Comparison of ENCODE assay signal across 14 cellular contexts in the genomic region with DNA sequence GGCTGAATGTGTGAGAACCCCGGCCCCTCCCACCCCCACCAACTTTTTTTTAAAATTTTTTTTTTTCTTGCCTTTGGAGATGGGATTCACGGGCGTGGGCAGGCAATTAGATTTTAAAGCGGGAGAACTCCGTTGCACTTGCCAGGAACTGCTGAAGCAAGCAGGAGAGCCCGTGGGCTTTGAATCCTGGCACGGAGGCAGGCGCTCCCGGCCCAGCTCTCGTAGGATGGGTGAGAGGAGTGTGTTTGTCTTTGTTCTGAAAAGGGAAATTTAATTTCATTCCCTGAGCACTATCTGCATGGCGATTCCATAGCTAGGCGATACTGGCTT. TPM values are rescaled to one million over a fixed set of nuclear protein-coding genes. Genes with fewer than 3 reads are reported as not detected.
A peak's percentile ranks its signal among the peaks of the same experiment; 100 is the strongest.
DNase-seq lines count a peak whose midpoint lies in the region; ATAC-seq, FAIRE-seq and TF ChIP-seq lines count a peak whose summit lies in the region.
"Had no signal": no experiment of that assay in that cellular context is flagged by ENCODE, and none has a peak within 500 bp of the region (broad histone marks: within the 10 kb centered on the region; RNA-seq: fewer than 3 reads in every experiment).

No MANE protein-coding gene starts in this region.

- no peak overlapping the region for H4K5ac ChIP-seq in H9 (ENCODE audit: insufficient read length, low read depth, low read length)

- H3K79me2 ChIP-seq in H9 (ENCODE audit: insufficient read depth, low read length) (no peaks in the 10 kb centered on the region), K562 (ENCODE audit: control insufficient read depth, insufficient read depth, low read length) (no peaks in the 10 kb centered on the region)

- peaks cover 8% of the 10 kb centered on the region; the same call in 1 of the 2 replicates for H3K4me1 ChIP-seq in H9 (ENCODE audit: insufficient read depth, low read length)
- peaks cover 8 to 17% of the 10 kb centered on the region in 2 experiments; a peak in 4 of 5 replicates for H3K4me1 ChIP-seq in K562 (replicated peaks in 1 of 2; ENCODE audit: control insufficient read depth in 2 of 2, insufficient read depth in 2 of 2, low read length in 2 of 2)
- H3K4me1 ChIP-seq in kidney (ENCODE audit: control insufficient read depth in 1 of 2, insufficient read depth in 1 of 2, low read depth in 1 of 2, low read length in 2 of 2), result peaks cover 18 to 22% of the 10 kb centered on the region in 2 donors
- peaks cover 17% of the 10 kb centered on the region for H3K4me1 ChIP-seq in skeletal muscle satellite cell (ENCODE audit: control insufficient read depth, insufficient read depth, low read length)

- CTCF ChIA-PET in K562 (lab: Yijun Ruan, JAX; ENCODE audit: low intra/inter-chr PET ratio), result no interaction called here

- no peak overlapping the region for H3K18ac ChIP-seq in H9 (ENCODE audit: insufficient read length, low read depth, low read length)

- H2AK5ac ChIP-seq in H9 (ENCODE audit: insufficient read length, low read length), result no peak overlapping the region

- no peak for TF ChIP-seq EP300 in K562 (IDR thresholded peaks at IDR 0.05; ENCODE audit: low read length)

- H3K79me1 ChIP-seq in H9 (ENCODE audit: insufficient read depth, low read depth, low read length, poor library complexity, severe bottlenecking), result no peaks in the 10 kb centered on the region

- H2BK5ac ChIP-seq in H9 (ENCODE audit: insufficient read length, low read length), result peak overlapping the region; percentile 65

- no peak overlapping the region for H3T11ph ChIP-seq in H9 (ENCODE audit: low read length)

- POLR2A ChIA-PET in K562 (lab: Yijun Ruan, JAX), result interaction anchor here (0.6 to 2.0 kb wide), 10 partner anchors 10 to 898 kb away, joined by 3 to 9 read pairs (median 4); no protein-coding TSS in a partner anchor

- no peaks in the 10 kb centered on the region for H3K36me3 ChIP-seq in K562 (ENCODE audit: control insufficient read depth, insufficient read depth, low read length)
- H3K36me3 ChIP-seq in kidney (ENCODE audit: control insufficient read depth in 1 of 2, insufficient read depth in 2 of 2, low read length in 2 of 2), result no peaks in the 10 kb centered on the region
- H3K36me3 ChIP-seq in skeletal muscle satellite cell (ENCODE audit: insufficient read depth, low read length), result no peaks in the 10 kb centered on the region
- no peaks in the 10 kb centered on the region for H3K36me3 ChIP-seq in brain microvascular endothelial cell (replicated peaks)
- H3K36me3 ChIP-seq: spleen had no signal

- peak overlapping the region; percentile 16; the same call in 1 of the 2 replicates for H3K14ac ChIP-seq in H9 (ENCODE audit: insufficient read depth, low read length)

- peaks cover 56 to 57% of the 10 kb centered on the region in 2 experiments for H3K4me1 Mint-ChIP-seq in H9

- H2BK15ac ChIP-seq in H9 (ENCODE audit: low read depth, low read length), result no peak overlapping the region

- no peak overlapping the region for H3K4ac ChIP-seq in H9 (ENCODE audit: low read depth, low read length)

- 0 out of 5 replicates have a peak overlapping the region, but pooled peaks of 1 of the 2 experiments have one; percentile 24 for H3K4me3 Mint-ChIP-seq in H9
- H3K4me3 Mint-ChIP-seq: T-helper 2 cell treated with Interferon-gamma antibody and Interleukin-4, amounts not matched to agents 5 μg/mL and 100 μg/mL, for 36 hours had no signal

- no peak for FAIRE-seq in K562 (lab: Jason Lieb, UNC)
- no peak for FAIRE-seq in kidney (lab: Jason Lieb, UNC)

- H3K27ac ChIP-seq in H9 (ENCODE audit: insufficient read length, low read depth, low read length) (peak overlapping the region; percentile 90), K562 (ENCODE audit: extremely low read depth, low read depth, low read length) (0 out of 3 replicates have a peak overlapping the region, but pooled peaks have one; percentile 15), kidney (ENCODE audit: low read depth in 2 of 2, low read length in 2 of 2) (peak overlapping the region; percentile 63 to 86), brain microvascular endothelial cell (no peak overlapping the region)

- peaks cover 9% of the 10 kb centered on the region for H3K27me3 Mint-ChIP-seq in H9 (ENCODE audit: low read depth)

- H2AFZ ChIP-seq in H9 (ENCODE audit: low read length), result no peak overlapping the region
- H2AFZ ChIP-seq in K562 (ENCODE audit: low read depth, low read length), result peak overlapping the region; percentile 66

- in situ Hi-C loops in K562 (cut with MboI) (no loop called here), brain microvascular endothelial cell (cut with HindIII; ENCODE audit: low pct_ligation_motif_present, low sequenced_read_pairs) (no loop called here)

- WGBS in H9 (ENCODE audit: extremely low coverage, insufficient read length, low lambda C conversion rate), result no CpG with 5 or more reads among the region's 12 CpGs
- WGBS in K562 (ENCODE audit: insufficient coverage, low coverage, missing lambda C conversion rate), result 51% methylated on average over 12 of the region's 12 CpGs

- no peak overlapping the region for H4K91ac ChIP-seq in H9 (ENCODE audit: insufficient read length, low read depth, low read length)

- no peak for TF ChIP-seq RAD21 in K562 (CRISPR knock-in tag; conservative IDR thresholded peaks at IDR 0.05 in 1 of 2, IDR thresholded peaks at IDR 0.05 in 1 of 2)

- H3K9me3 ChIP-seq in H9 (ENCODE audit: control insufficient read depth, low read depth, low read length) (peaks cover 10% of the 10 kb centered on the region), K562 (replicated peaks; ENCODE audit: control insufficient read depth, insufficient read depth, low read depth, low read length) (no peaks in the 10 kb centered on the region; the same call in 1 of the 2 replicates), kidney (ENCODE audit: control insufficient read depth in 1 of 2, low read length in 2 of 2) (no peaks in the 10 kb centered on the region), skeletal muscle satellite cell (replicated peaks; ENCODE audit: low read length) (no peaks in the 10 kb centered on the region)

- H2BK12ac ChIP-seq in H9 (ENCODE audit: insufficient read length, low read depth, low read length), result no peak overlapping the region

- ATAC-seq in K562 (no peak), GM19328 (IDR thresholded peaks at IDR 0.05; ENCODE audit: unreplicated experiment) (no peak), GM19463 (IDR thresholded peaks at IDR 0.05; ENCODE audit: unreplicated experiment) (no peak)

- TF ChIP-seq CTCF in H9 (conservative IDR thresholded peaks at IDR 0.05), result no peak
- TF ChIP-seq CTCF in K562 (IDR thresholded peaks at IDR 0.05 in 2 of 3, conservative IDR thresholded peaks at IDR 0.05 in 1 of 3; ENCODE audit: insufficient read depth in 2 of 3, low read depth in 1 of 3, low read length in 3 of 3), result no peak
- TF ChIP-seq CTCF in kidney (IDR thresholded peaks at IDR 0.05; ENCODE audit: borderline replicate concordance, extremely low read depth, insufficient read depth), result no peak
- TF ChIP-seq CTCF in brain microvascular endothelial cell (IDR thresholded peaks at IDR 0.05; ENCODE audit: low read depth, low read length, missing control alignments), result no peak

- intact Hi-C loops in K562 (cut with micrococcal nuclease) (no loop called here), kidney (cut with DNase I) (no loop called here)

- H2BK120ac ChIP-seq in H9 (ENCODE audit: low read depth, low read length, poor library complexity, severe bottlenecking), result no peak overlapping the region

- no peak for TF ChIP-seq POLR2A in K562 (conservative IDR thresholded peaks at IDR 0.05)

- H3K27ac Mint-ChIP-seq in H9, result peak overlapping the region in 2 of 3 experiments; percentile 35 to 95; a peak in 6 of 7 replicates
- H3K27ac Mint-ChIP-seq: T-helper 2 cell treated with Interferon-gamma antibody and Interleukin-4, amounts not matched to agents 5 μg/mL and 100 μg/mL, for 36 hours had no signal

- peaks cover 37 to 51% (median 47%) of the 10 kb centered on the region in 3 experiments for H3K36me3 Mint-ChIP-seq in H9 (ENCODE audit: insufficient read depth in 1 of 3, low read depth in 3 of 3)

- H3K9ac ChIP-seq in H9 (ENCODE audit: extremely low read depth, insufficient read length, low read length) (no peak overlapping the region), K562 (ENCODE audit: insufficient read depth in 1 of 2, low read depth in 2 of 2, low read length in 2 of 2) (peak overlapping the region in 1 of 2 experiments; percentile 23; a peak in 2 of 4 replicates), kidney (ENCODE audit: low read length in 2 of 2) (peak overlapping the region in 1 of 2 donors; percentile 31), skeletal muscle satellite cell (ENCODE audit: low read depth, low read length) (no peak overlapping the region)

- H3K27me3 ChIP-seq in H9 (ENCODE audit: insufficient read depth, low read length), result no peaks in the 10 kb centered on the region
- H3K27me3 ChIP-seq in K562 (ENCODE audit: control insufficient read depth in 2 of 2, insufficient read depth in 2 of 2, low read length in 2 of 2), result no peaks in the 10 kb centered on the region
- H3K27me3 ChIP-seq in skeletal muscle satellite cell (ENCODE audit: control insufficient read depth, insufficient read depth, low read length), result peaks cover 17% of the 10 kb centered on the region
- H3K27me3 ChIP-seq in brain microvascular endothelial cell (replicated peaks), result no peaks in the 10 kb centered on the region
- H3K27me3 ChIP-seq: spleen had no signal

- H4K20me1 ChIP-seq in H9 (ENCODE audit: control insufficient read depth, insufficient read depth, insufficient read length), result no peaks in the 10 kb centered on the region
- no peaks in the 10 kb centered on the region for H4K20me1 ChIP-seq in K562 (replicated peaks; ENCODE audit: control insufficient read depth, insufficient read depth, low read length)

- H3K4me3 ChIP-seq in K562 (no peak overlapping the region), kidney (ENCODE audit: low read length in 2 of 2) (peak overlapping the region in 1 of 2 donors; percentile 17), skeletal muscle satellite cell (ENCODE audit: low read length) (no peak overlapping the region), brain microvascular endothelial cell (ENCODE audit: low read depth, low read length) (no peak overlapping the region)
- H3K4me3 ChIP-seq: spleen had no signal

- no peak overlapping the region for H3K23ac ChIP-seq in H9 (ENCODE audit: insufficient read length, low read depth, low read length)

- no peaks in the 10 kb centered on the region for H3K9me1 ChIP-seq in K562 (ENCODE audit: control insufficient read depth, insufficient read depth, low read length)

- H3K4me2 ChIP-seq in H9 (ENCODE audit: insufficient read depth, insufficient read length, low read length) (no peak overlapping the region), K562 (ENCODE audit: insufficient read depth, low read length) (peak overlapping the region; percentile 48; the same call in 1 of the 2 replicates), skeletal muscle satellite cell (ENCODE audit: low read length) (peak overlapping the region; percentile 77)

- peaks cover 46 to 52% of the 10 kb centered on the region in 2 experiments for H3K9me3 Mint-ChIP-seq in H9
- H3K9me3 Mint-ChIP-seq: T-helper 2 cell treated with Interferon-gamma antibody and Interleukin-4, amounts not matched to agents 5 μg/mL and 100 μg/mL, for 36 hours had no signal

- H2BK20ac ChIP-seq in H9 (ENCODE audit: low read depth, low read length, poor library complexity, severe bottlenecking), result no peak overlapping the region

- no peak overlapping the region for H4K8ac ChIP-seq in H9 (replicated peaks; ENCODE audit: insufficient read length, low read depth, low read length)

- DNase-seq in H9 (peak; percentile 29), K562 (ENCODE audit: extremely low read depth in 1 of 4, low spot score in 3 of 4) (no peak), kidney (no peak), brain microvascular endothelial cell (no peak)
- no peak for DNase-seq in activated effector memory CD4-positive, alpha-beta T cell treated with anti-CD3 and anti-CD28 coated beads, Interleukin-2, amount 50 U/mL, for 16 hours
- DNase-seq: DND-41; effector CD8-positive, alpha-beta T cell; Kasumi-1; NCI-H2171 treated with DMSO at 0.1 percent for 48 hours; spleen had no signal

- no TSS peak for BruUV-seq in K562 (replicated peaks; lab: Mats Ljungman, UMichigan)

- H3K23me2 ChIP-seq in H9 (ENCODE audit: insufficient read length, low read depth, low read length, poor library complexity, severe bottlenecking), result no peaks in the 10 kb centered on the region

- no peak overlapping the region for H3K56ac ChIP-seq in H9 (ENCODE audit: insufficient read length, low read depth, low read length)

RNA-seq across cellular contexts. Expression of a gene that starts 54.3 kb away (rescaled TPM):
- 120 and 121 TPM in 2 replicates for total RNA-seq in H9 (2021)
- 16.7 and 29.4 TPM in 2 replicates for total RNA-seq in K562 (2011; cell fraction: chromatin; rRNA removed; ENCODE audit: low replicate concordance)
- 12.8 and 14.3 TPM in 2 replicates for total RNA-seq in K562 (2011; cell fraction: nucleolus; rRNA removed)
- total RNA-seq in K562 (2011; cell fraction: nucleoplasm; rRNA removed), result 20.2 and 24.8 TPM in 2 replicates
- 19.3 and 20.3 TPM in 2 replicates for total RNA-seq in K562 (2014; rRNA removed)
- total RNA-seq in K562 (2014; rRNA removed; fragmentation: Illumina TruSeq; extraction: Trizol), result 20.2 and 22.6 TPM in 2 replicates
- total RNA-seq in K562 (2015; rRNA removed; fragmentation: Illumina TruSeq; extraction: Trizol), result 31.1 and 31.5 TPM in 2 replicates
- 17.9 and 22.0 TPM in 2 replicates for total RNA-seq in K562 (2021)
- 31.6 and 35.6 TPM in 2 replicates for polyA plus RNA-seq in K562 (2011; rRNA removed)
- polyA plus RNA-seq in K562 (2011; cell fraction: cytosol; rRNA removed), result 12.4 and 22.2 TPM in 2 replicates
- polyA plus RNA-seq in K562 (2011; cell fraction: nucleus; rRNA removed), result 56.7 and 79.6 TPM in 2 replicates
- 18.4 and 19.0 TPM in 2 replicates for polyA plus RNA-seq in K562 (2012)
- 22.0 and 24.6 TPM in 2 replicates for polyA plus RNA-seq in K562 (2014; fragmentation: Illumina TruSeq; extraction: Trizol)
- 10 to 100 TPM; 10.1 to 10.8 TPM for polyA plus RNA-seq in K562 (2014; fragmentation: Nextera tagmentation; extraction: Ambion mirVana)
- polyA plus RNA-seq in K562 (2014; rRNA removed), result 23.8 and 26.7 TPM in 2 replicates
- polyA minus RNA-seq in K562 (2011; rRNA and poly(A)+ RNA removed), result 29.3 and 39.7 TPM in 2 replicates
- 8.3 and 10.8 TPM in 2 replicates for polyA minus RNA-seq in K562 (2011; cell fraction: cytosol; rRNA and poly(A)+ RNA removed)
- polyA minus RNA-seq in K562 (2011; cell fraction: nucleus; rRNA and poly(A)+ RNA removed), result 14.5 and 37.8 TPM in 2 replicates
- 32.5 TPM for total RNA-seq in kidney
- 43.6 TPM for polyA plus RNA-seq in kidney (ENCODE audit: insufficient read depth, low read depth, low replicate concordance)
- total RNA-seq in skeletal muscle satellite cell (2012; rRNA removed), result 47.2 and 47.4 TPM in 2 replicates
